Comparison of ENCODE assay signal across 9 cellular contexts in the genomic region with DNA sequence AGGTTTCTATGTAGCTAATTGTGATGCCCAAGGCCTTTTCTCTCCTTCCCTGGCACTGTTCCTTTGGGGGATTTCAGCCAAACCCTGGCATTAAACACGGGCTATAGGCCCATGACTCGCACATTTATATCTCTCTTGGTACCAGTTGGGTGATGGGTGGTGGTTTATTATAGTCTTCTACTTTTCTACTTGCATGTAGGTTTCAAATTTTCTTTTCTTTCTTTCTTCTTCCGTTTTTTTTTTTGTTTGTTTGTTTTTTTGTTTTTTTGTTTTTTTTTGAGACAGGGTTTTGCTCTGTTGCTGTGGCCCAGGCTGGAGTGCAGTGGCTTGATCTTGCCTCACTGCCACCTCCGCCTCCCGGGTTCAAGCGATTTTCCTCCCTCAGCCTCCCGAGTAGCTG. TPM values are rescaled to one million over a fixed set of nuclear protein-coding genes. Genes with fewer than 3 reads are reported as not detected.
DNase-seq lines count a peak whose midpoint lies in the region; ATAC-seq and TF ChIP-seq lines count a peak whose summit lies in the region.
"Had no signal": no experiment of that assay in that cellular context is flagged by ENCODE, and none has a peak within 500 bp of the region (broad histone marks: within the 10 kb centered on the region; RNA-seq: fewer than 3 reads in every experiment).

No MANE protein-coding gene starts in this region.

- no peak for TF ChIP-seq EP300 in transverse colon (IDR thresholded peaks at IDR 0.05; ENCODE audit: low read depth)

- 72 to 79% (median 76%) methylated on average over 7 of the region's 7 CpGs for WGBS in adrenal gland, 4 donors
- 49 to 76% methylated on average over 3 to 7 of the region's 7 CpGs for WGBS in transverse colon (ENCODE audit: low coverage in 1 of 2), 2 donors

- H3K4me3 Mint-ChIP-seq in activated naive CD4-positive, alpha-beta T cell treated with anti-CD3 and anti-CD28 coated beads, Interleukin-2, amount 10 ng/mL, durations not matched to agents 7 days and 5 days: peak overlapping the region; percentile 98

- H3K4me1 ChIP-seq in adrenal gland (replicated peaks in 1 of 2): peaks cover 0 to 14% of the 10 kb centered on the region in 2 donors
- peaks cover 33% of the 10 kb centered on the region for H3K4me1 ChIP-seq in lower lobe of right lung
- H3K4me1 ChIP-seq in transverse colon: peaks cover 13 to 42% (median 37%) of the 10 kb centered on the region in 4 donors

- H3K4me1 Mint-ChIP-seq in activated naive CD4-positive, alpha-beta T cell treated with anti-CD3 and anti-CD28 coated beads, Interleukin-2, amount 10 ng/mL, durations not matched to agents 7 days and 5 days: peaks cover 63% of the 10 kb centered on the region

- ATAC-seq in lower lobe of right lung (no peak), GM18517 (IDR thresholded peaks at IDR 0.05; ENCODE audit: unreplicated experiment) (no peak), HG02623 (IDR thresholded peaks at IDR 0.05; ENCODE audit: unreplicated experiment) (no peak), GM21360 (IDR thresholded peaks at IDR 0.05; ENCODE audit: unreplicated experiment) (no peak)

- H3K27ac Mint-ChIP-seq in activated naive CD4-positive, alpha-beta T cell treated with anti-CD3 and anti-CD28 coated beads, Interleukin-2, amount 10 ng/mL, durations not matched to agents 7 days and 5 days: peak overlapping the region; percentile 80

- in situ Hi-C loops in transverse colon (cut with MboI; ENCODE audit: low pct_ligation_motif_present in 1 of 4, low pct_unique_long_range_greater_than_20kb in 1 of 4, low sequenced_read_pairs in 3 of 4): no loop called here

- H3K4me3 ChIP-seq in adrenal gland (peak overlapping the region in 1 of 4 donors; percentile 97), lower lobe of right lung (peak overlapping the region; percentile 82), transverse colon (peak overlapping the region; percentile 57 to 97 (median 72))

- TF ChIP-seq CTCF in adrenal gland (IDR thresholded peaks at IDR 0.05) (no peak), lower lobe of right lung (IDR thresholded peaks at IDR 0.05) (no peak), transverse colon (IDR thresholded peaks at IDR 0.05) (no peak)

- peaks cover 67% of the 10 kb centered on the region for H3K36me3 Mint-ChIP-seq in activated naive CD4-positive, alpha-beta T cell treated with anti-CD3 and anti-CD28 coated beads, Interleukin-2, amount 10 ng/mL, durations not matched to agents 7 days and 5 days

- TF ChIP-seq POLR2A in adrenal gland (IDR thresholded peaks at IDR 0.05) (no peak), transverse colon (IDR thresholded peaks at IDR 0.05) (no peak)

- no peaks in the 10 kb centered on the region for H3K27me3 ChIP-seq in adrenal gland
- H3K27me3 ChIP-seq in lower lobe of right lung (ENCODE audit: low read depth): no peaks in the 10 kb centered on the region
- no peaks in the 10 kb centered on the region for H3K27me3 ChIP-seq in transverse colon
- H3K27me3 ChIP-seq: cardiac muscle cell had no signal

- H3K36me3 ChIP-seq in adrenal gland (replicated peaks in 1 of 2) (peaks cover 0 to 16% of the 10 kb centered on the region in 2 donors), lower lobe of right lung (peaks cover 46% of the 10 kb centered on the region), transverse colon (no peaks in the 10 kb centered on the region)
- H3K36me3 ChIP-seq: cardiac muscle cell had no signal

- H3K9me3 Mint-ChIP-seq in activated naive CD4-positive, alpha-beta T cell treated with anti-CD3 and anti-CD28 coated beads, Interleukin-2, amount 10 ng/mL, durations not matched to agents 7 days and 5 days: no peaks in the 10 kb centered on the region

- H3K9me3 ChIP-seq in adrenal gland (replicated peaks in 1 of 3) (no peaks in the 10 kb centered on the region), lower lobe of right lung (no peaks in the 10 kb centered on the region), transverse colon (no peaks in the 10 kb centered on the region)

- intact Hi-C loops in adrenal gland (cut with DNase I) (no loop called here), lower lobe of right lung (cut with DNase I) (no loop called here), transverse colon (cut with DNase I; ENCODE audit: low total_unique reads) (loop anchor here (5.0 kb wide), 1 partner anchor 35 kb away; no protein-coding TSS in a partner anchor)

- CTCF ChIA-PET in activated naive CD4-positive, alpha-beta T cell treated with anti-CD3 and anti-CD28 coated beads, Interleukin-2, amount 10 ng/mL, durations not matched to agents 7 days and 5 days (lab: Charles Lee): interaction anchor here (2.4 kb wide), 1 partner anchor 94 kb away, joined by 8 read pairs; no protein-coding TSS in a partner anchor

- no peaks in the 10 kb centered on the region for H3K27me3 Mint-ChIP-seq in activated naive CD4-positive, alpha-beta T cell treated with anti-CD3 and anti-CD28 coated beads, Interleukin-2, amount 10 ng/mL, durations not matched to agents 7 days and 5 days

- DNase-seq in activated naive CD4-positive, alpha-beta T cell treated with anti-CD3 and anti-CD28 coated beads, Interleukin-2, amount 10 ng/mL, durations not matched to agents 7 days and 5 days: no peak
- no peak for DNase-seq in activated naive CD4-positive, alpha-beta T cell treated with anti-CD3 and anti-CD28 coated beads, Interleukin-2, amount 50 U/mL, for 16 hours
- DNase-seq in adrenal gland: no peak
- no peak for DNase-seq in lower lobe of right lung
- DNase-seq in transverse colon: no peak

- peak overlapping the region in 4 of 5 donors; percentile 56 to 93 (median 72) for H3K27ac ChIP-seq in adrenal gland
- H3K27ac ChIP-seq in lower lobe of right lung: peak overlapping the region; percentile 91
- peak overlapping the region; percentile 85 to 97 (median 92) for H3K27ac ChIP-seq in transverse colon
- H3K27ac ChIP-seq: cardiac muscle cell had no signal

RNA-seq across cellular contexts. Expression of a gene that starts 1.1 kb away (rescaled TPM):
- 10 to 100 TPM; 21.5 to 55.0 (median 28.7) TPM for total RNA-seq in adrenal gland
- polyA plus RNA-seq in adrenal gland: 10 to 100 TPM; 14.7 to 20.8 (median 14.9) TPM
- total RNA-seq in lower lobe of right lung: 49.1 TPM
- 100 to 1,000 TPM in 1 of 4 donors, 10 to 100 TPM in 3; 15.7 to 104 (median 63.2) TPM for total RNA-seq in transverse colon

RNA-seq across cellular contexts. Expression of a gene that starts 37.5 kb away (rescaled TPM):
- total RNA-seq in adrenal gland: 10 to 100 TPM in 6 of 8 donors, 1 to 10 TPM in 2; 5.9 to 29.7 (median 14.5) TPM
- 10 to 100 TPM; 11.4 to 16.3 (median 16.1) TPM for polyA plus RNA-seq in adrenal gland
- 34.5 TPM for total RNA-seq in lower lobe of right lung
- total RNA-seq in transverse colon: 10 to 100 TPM in 1 of 4 donors, 1 to 10 TPM in 2, under 1 TPM in 1; 0.20 to 16.5 (median 5.1) TPM

RNA-seq across cellular contexts. Expression of a gene that starts 57.5 kb away (rescaled TPM):
- 10 to 100 TPM; 21.8 to 71.2 (median 43.1) TPM for total RNA-seq in adrenal gland
- polyA plus RNA-seq in adrenal gland: 10 to 100 TPM in 1 of 3 donors, 1 to 10 TPM in 2; 7.3 to 36.4 (median 8.8) TPM
- total RNA-seq in lower lobe of right lung: 64.5 TPM
- 10 to 100 TPM; 10.3 to 30.7 (median 28.9) TPM for total RNA-seq in transverse colon
